Comparison of ENCODE assay signal across 8 cellular contexts in genomic region chr6:157761331-157761921, GRCh38.
DNase-seq lines count a peak whose midpoint lies in the region; ATAC-seq, FAIRE-seq and TF ChIP-seq lines count a peak whose summit lies in the region.

No MANE protein-coding gene starts in this region.

- peaks cover 7% of the 10 kb centered on the region for H3K27me3 Mint-ChIP-seq in HFFc6 (ENCODE audit: insufficient read depth)

- intact Hi-C loops in Panc1 (cut with micrococcal nuclease; ENCODE audit: unreplicated experiment) = loop anchor here (2.0 kb wide), 1 partner anchor 111 kb away; no protein-coding TSS in a partner anchor

- BruUV-seq in Panc1 (replicated peaks; lab: Mats Ljungman, UMichigan) = no TSS peak

- ATAC-seq in GM18508 (IDR thresholded peaks at IDR 0.05; ENCODE audit: insufficient read depth, unreplicated experiment) (peak; percentile 39), Panc1 (no peak)

- POLR2A ChIA-PET in Panc1 (lab: Charles Lee) = interaction anchor here (0.6 kb wide), 1 partner anchor 42 kb away, joined by 4 read pairs; no protein-coding TSS in a partner anchor

- FAIRE-seq in bronchial epithelial cell (lab: Jason Lieb, UNC) = no peak

- no peaks in the 10 kb centered on the region for H3K9me3 ChIP-seq in Panc1 (ENCODE audit: control insufficient read depth, insufficient read depth, low read depth, low read length)

- peak overlapping the region; percentile 94 for H3K27ac ChIP-seq in Panc1 (ENCODE audit: low read length)

- H3K4me1 Mint-ChIP-seq in HFFc6 (ENCODE audit: low read depth) = peaks cover 91% of the 10 kb centered on the region

- peak overlapping the region; percentile 71 for H3K4me3 Mint-ChIP-seq in HFFc6

- peak overlapping the region; percentile 87 for H3K27ac Mint-ChIP-seq in HFFc6

- no peaks in the 10 kb centered on the region for H3K36me3 Mint-ChIP-seq in HFFc6 (ENCODE audit: low read depth)

- H3K4me3 ChIP-seq in Panc1 (ENCODE audit: low read depth in 2 of 2, low read length in 2 of 2) (peak overlapping the region in 1 of 2 experiments; percentile 6; a peak in 2 of 4 replicates), bronchial epithelial cell (ENCODE audit: low read depth, low read length) (no peak overlapping the region)

- in situ Hi-C loops in Panc1 (cut with HindIII; ENCODE audit: low pct_unique_long_range_greater_than_20kb, low sequenced_read_pairs) = loop anchor here (25.0 kb wide), 1 partner anchor 101 kb away; no protein-coding TSS in a partner anchor

- H3K27me3 ChIP-seq in Panc1 (ENCODE audit: control insufficient read depth, insufficient read depth, low read length) (no peaks in the 10 kb centered on the region), bronchial epithelial cell (ENCODE audit: control insufficient read depth, insufficient read depth, low read length) (no peaks in the 10 kb centered on the region)

- peak; percentile 45 for DNase-seq in HFFc6
- DNase-seq in Panc1 (ENCODE audit: low read depth, low spot score) = peak; percentile 66
- peak; percentile 70 for DNase-seq in bronchial epithelial cell (ENCODE audit: low read depth)
- DNase-seq in stimulated activated CD8-positive, alpha-beta memory T cell treated with anti-CD3 and anti-CD28 coated beads, Interleukin-4, amount 100 ng/mL, for 24 hours (ENCODE audit: low read depth) = peak; percentile 22
- DNase-seq in DMS79 (lab: John Stamatoyannopoulos, UW) = no peak
- DNase-seq in epidermal melanocyte (ENCODE audit: insufficient read length, low spot score) = no peak
- DNase-seq in SHP77 treated with DMSO at 0.1 percent for 48 hours (lab: John Stamatoyannopoulos, UW) = no peak

- peaks cover 72% of the 10 kb centered on the region for H3K4me1 ChIP-seq in Panc1 (ENCODE audit: control insufficient read depth, insufficient read depth, low read length)

- TF ChIP-seq CTCF in HFFc6 (IDR thresholded peaks at IDR 0.05) (no peak), Panc1 (IDR thresholded peaks at IDR 0.05) (no peak), bronchial epithelial cell (IDR thresholded peaks at IDR 0.05; ENCODE audit: insufficient read depth, low read length, severe bottlenecking) (no peak)

- CTCF ChIA-PET in Panc1 (lab: Charles Lee) = interaction anchor here (0.8 kb wide), 1 partner anchor 102 kb away, joined by 4 read pairs; no protein-coding TSS in a partner anchor

- H3K9me3 Mint-ChIP-seq in HFFc6 = no peaks in the 10 kb centered on the region

- no peaks in the 10 kb centered on the region for H3K36me3 ChIP-seq in Panc1 (ENCODE audit: control insufficient read depth, insufficient read depth, low read length)
- no peaks in the 10 kb centered on the region for H3K36me3 ChIP-seq in bronchial epithelial cell (ENCODE audit: control insufficient read depth, insufficient read depth, low read length)

Comparison
In these comparisons a context has a peak if more than half of its experiments do, and no peak if none do; other contexts are left out.
1. DNase-seq: peak in HFFc6 (single experiment), Panc1 (single experiment), bronchial epithelial cell (single experiment) and stimulated activated CD8-positive, alpha-beta memory T cell treated with anti-CD3 and anti-CD28 coated beads, Interleukin-4, amount 100 ng/mL, for 24 hours (single experiment); none in DMS79 (single experiment), epidermal melanocyte (single experiment) and SHP77 treated with DMSO at 0.1 percent for 48 hours (single experiment).